In the genomic region with DNA sequence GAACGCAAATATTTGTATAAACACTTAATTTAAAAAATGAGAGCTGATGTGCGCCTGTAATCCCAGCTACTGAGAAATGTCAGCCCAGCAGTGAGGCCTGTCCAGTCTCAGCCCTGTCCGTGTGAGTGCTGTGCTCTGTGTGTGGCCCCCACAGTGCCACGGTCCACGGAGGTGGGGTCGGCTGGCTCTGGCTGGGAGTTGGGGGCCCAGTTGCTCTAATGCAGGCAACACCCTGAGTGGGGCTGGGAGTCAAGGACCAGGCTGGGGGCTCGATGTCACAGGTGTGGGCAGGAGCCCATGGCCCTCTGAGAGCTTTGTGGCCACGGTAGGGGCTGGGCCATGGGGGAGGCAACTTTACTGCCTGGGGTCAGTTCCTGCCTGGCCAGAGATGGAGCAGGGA, we compare ENCODE assay signal across 25 cellular contexts. TPM values are rescaled to one million over a fixed set of nuclear protein-coding genes. Genes with fewer than 3 reads are reported as not detected.
"Had no signal": no experiment of that assay in that cellular context is flagged by ENCODE, and none has a peak within 500 bp of the region (broad histone marks: within the 10 kb centered on the region; RNA-seq: fewer than 3 reads in every experiment).

No MANE protein-coding gene starts in this region.

- H3K4me1 ChIP-seq: ascending aorta, body of pancreas had no signal

- H3K36me3 Mint-ChIP-seq: activated naive CD4-positive, alpha-beta T cell treated with anti-CD3 and anti-CD28 coated beads, Interleukin-2, amount 50 U/mL, for 24 hours had no signal

- H3K9me3 ChIP-seq: ascending aorta, body of pancreas had no signal

- ATAC-seq: activated CD8-positive, alpha-beta memory T cell treated with anti-CD3 and anti-CD28 coated beads, Interleukin-2, amount 10 ng/mL, durations not matched to agents 7 days and 5 days; body of pancreas; T-helper 17 cell had no signal

- H3K27ac Mint-ChIP-seq: activated B cell treated with CpG ODN at 0.5 μM for 24 hours; activated CD4-positive, alpha-beta T cell treated with anti-CD3 and anti-CD28 coated beads, Interleukin-2, amount 10 ng/mL, durations not matched to agents 24 days and 14 days; activated CD8-positive, alpha-beta memory T cell treated with anti-CD3 and anti-CD28 coated beads, Interleukin-2, amount 10 ng/mL, durations not matched to agents 7 days and 5 days; activated naive CD4-positive, alpha-beta T cell treated with anti-CD3 and anti-CD28 coated beads, Interleukin-2, amount 50 U/mL, for 24 hours; activated T-helper 1 cell treated with anti-CD3 and anti-CD28 coated beads, Interleukin-12 subunit alpha, Interleukin-12 subunit beta, Interleukin-2, Interleukin-4 antibody, amounts not matched to agents 30 ng/mL and 10 ng/mL and 1 ng/mL, durations not matched to agents 14 hours and 24 hours and 36 hours; T-helper 17 cell had no signal

- FAIRE-seq: RCC 7860 had no signal

- DNase-seq: activated B cell treated with CpG ODN at 0.5 μM for 24 hours; activated CD4-positive, alpha-beta T cell treated with anti-CD3 and anti-CD28 coated beads for 1 hour; activated CD4-positive, alpha-beta T cell treated with anti-CD3 and anti-CD28 coated beads, Interleukin-2, amount 10 ng/mL, durations not matched to agents 24 days and 14 days; activated CD4-positive, alpha-beta T cell treated with anti-CD3 and anti-CD28 coated beads, Interleukin-2, amount 50 U/mL, for 48 hours; activated CD8-positive, alpha-beta memory T cell treated with anti-CD3 and anti-CD28 coated beads, Interleukin-2, amount 10 ng/mL, durations not matched to agents 7 days and 5 days; activated effector memory CD4-positive, alpha-beta T cell treated with Interleukin-2 at 50 U/mL for 16 hours; activated naive CD4-positive, alpha-beta T cell; activated T-cell treated with anti-CD3 and anti-CD28 coated beads, Interleukin-2, amount 50 U/mL, for 24 hours; amniotic stem cell; body of pancreas; caudate nucleus; MM.1S; NCI-H1105; NCI-H1436; NCI-H187; NCI-H2081; NCI-H524; SHP77 treated with DMSO at 0.1 percent for 48 hours; T-helper 17 cell; T-helper 9 cell had no signal

- H3K9me3 Mint-ChIP-seq: activated B cell treated with CpG ODN at 0.5 μM for 24 hours; activated CD4-positive, alpha-beta T cell treated with anti-CD3 and anti-CD28 coated beads, Interleukin-2, amount 10 ng/mL, durations not matched to agents 24 days and 14 days; activated naive CD4-positive, alpha-beta T cell treated with anti-CD3 and anti-CD28 coated beads, Interleukin-2, amount 50 U/mL, for 24 hours; activated T-cell treated with anti-CD3 and anti-CD28 coated beads, Interleukin-2, amount 50 U/mL, for 24 hours had no signal

- H3K4me3 ChIP-seq: ascending aorta, body of pancreas had no signal

- H3K27me3 ChIP-seq: ascending aorta, body of pancreas had no signal

- H3K4me3 Mint-ChIP-seq: activated B cell treated with CpG ODN at 0.5 μM for 24 hours; activated CD4-positive, alpha-beta T cell treated with anti-CD3 and anti-CD28 coated beads, Interleukin-2, amount 10 ng/mL, durations not matched to agents 24 days and 14 days; activated CD8-positive, alpha-beta memory T cell treated with anti-CD3 and anti-CD28 coated beads, Interleukin-2, amount 10 ng/mL, durations not matched to agents 7 days and 5 days; activated naive CD4-positive, alpha-beta T cell treated with anti-CD3 and anti-CD28 coated beads, Interleukin-2, amount 50 U/mL, for 24 hours; activated T-cell treated with anti-CD3 and anti-CD28 coated beads, Interleukin-2, amount 50 U/mL, for 24 hours; activated T-helper 1 cell treated with anti-CD3 and anti-CD28 coated beads, Interleukin-12 subunit alpha, Interleukin-12 subunit beta, Interleukin-2, Interleukin-4 antibody, amounts not matched to agents 30 ng/mL and 10 ng/mL and 1 ng/mL, durations not matched to agents 14 hours and 24 hours and 36 hours; T-helper 17 cell had no signal

- H3K27me3 Mint-ChIP-seq: activated B cell treated with CpG ODN at 0.5 μM for 24 hours; activated CD4-positive, alpha-beta T cell treated with anti-CD3 and anti-CD28 coated beads, Interleukin-2, amount 10 ng/mL, durations not matched to agents 24 days and 14 days; activated CD8-positive, alpha-beta memory T cell treated with anti-CD3 and anti-CD28 coated beads, Interleukin-2, amount 10 ng/mL, durations not matched to agents 7 days and 5 days; activated naive CD4-positive, alpha-beta T cell treated with anti-CD3 and anti-CD28 coated beads, Interleukin-2, amount 50 U/mL, for 24 hours; activated T-cell treated with anti-CD3 and anti-CD28 coated beads, Interleukin-2, amount 50 U/mL, for 24 hours; T-helper 17 cell had no signal

- H3K27ac ChIP-seq: ascending aorta, body of pancreas had no signal

RNA-seq across cellular contexts. Expression of gene SLC49A3, which starts 29.5 kb away (rescaled TPM):
- total RNA-seq: SK-MEL-5 had no signal

RNA-seq across cellular contexts. Expression of gene ATP5ME, which starts 44.4 kb away (rescaled TPM):
- total RNA-seq: ascending aorta had no signal
